In the genomic region with DNA sequence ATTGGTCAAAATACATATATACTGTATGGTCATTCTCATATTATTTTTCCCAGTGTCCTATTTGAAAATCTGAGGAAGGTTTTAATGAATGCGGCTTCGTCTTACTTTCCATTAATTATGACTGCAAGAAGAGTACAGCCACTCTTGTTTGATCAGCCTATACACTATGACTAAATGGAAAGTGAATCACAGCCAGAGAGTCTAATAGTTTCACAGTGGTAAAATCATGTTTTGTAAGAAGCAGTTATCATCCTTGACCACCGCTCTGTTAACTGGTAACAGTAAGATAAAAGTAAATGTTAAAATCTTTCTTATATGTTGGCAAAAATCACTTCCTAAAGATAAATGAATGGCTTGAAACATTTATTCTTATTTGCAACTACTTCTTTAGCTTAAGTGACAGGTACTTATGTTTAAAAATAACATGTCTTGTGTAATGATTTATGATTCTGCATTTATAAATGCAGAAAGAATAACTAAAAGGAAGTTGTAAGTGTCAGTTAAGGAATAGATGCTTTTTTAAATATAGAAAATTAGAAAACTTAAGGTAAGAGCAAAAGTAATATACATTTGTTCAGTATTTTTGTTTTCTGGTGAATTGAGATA, we compare ENCODE assay signal across 11 cellular contexts. TPM values are rescaled to one million over a fixed set of nuclear protein-coding genes. Genes with fewer than 3 reads are reported as not detected.
DNase-seq lines count a peak whose midpoint lies in the region; ATAC-seq and TF ChIP-seq lines count a peak whose summit lies in the region.
"Had no signal": no experiment of that assay in that cellular context is flagged by ENCODE, and none has a peak within 500 bp of the region (broad histone marks: within the 10 kb centered on the region; RNA-seq: fewer than 3 reads in every experiment).

No MANE protein-coding gene starts in this region.

- no peak for TF ChIP-seq POLR2A in transverse colon (IDR thresholded peaks at IDR 0.05)
- TF ChIP-seq POLR2A in vagina (IDR thresholded peaks at IDR 0.05), result no peak

- no peak overlapping the region for H3K4me3 ChIP-seq in left lung
- H3K4me3 ChIP-seq in transverse colon, result no peak overlapping the region
- H3K4me3 ChIP-seq in vagina, result no peak overlapping the region

- ATAC-seq in GM18858 (IDR thresholded peaks at IDR 0.05; ENCODE audit: unreplicated experiment) (peak; percentile 53), HG02623 (IDR thresholded peaks at IDR 0.05; ENCODE audit: unreplicated experiment) (peak; percentile 49), left lung (peak; percentile 57), left ventricle myocardium superior (no peak), sciatic nerve (no peak)
- ATAC-seq: effector memory CD8-positive, alpha-beta T cell had no signal

- no peak for TF ChIP-seq CTCF in RWPE1 (conservative IDR thresholded peaks at IDR 0.05; ENCODE audit: low read depth)
- no peak for TF ChIP-seq CTCF in left lung (IDR thresholded peaks at IDR 0.05)
- TF ChIP-seq CTCF in transverse colon (IDR thresholded peaks at IDR 0.05), result no peak
- TF ChIP-seq CTCF in vagina (IDR thresholded peaks at IDR 0.05), result no peak

- no peak overlapping the region for H3K27ac ChIP-seq in RWPE1
- H3K27ac ChIP-seq in left lung, result peak overlapping the region in 1 of 2 donors; percentile 19
- no peak overlapping the region for H3K27ac ChIP-seq in transverse colon
- H3K27ac ChIP-seq in vagina, result no peak overlapping the region

- POLR2A ChIA-PET in RWPE1 (lab: Yijun Ruan, JAX; ENCODE audit: low non-redundant PET), result no interaction called here

- TF ChIP-seq EP300 in transverse colon (IDR thresholded peaks at IDR 0.05; ENCODE audit: low read depth), result no peak

- in situ Hi-C loops in transverse colon (cut with MboI; ENCODE audit: low pct_ligation_motif_present in 1 of 4, low pct_unique_long_range_greater_than_20kb in 1 of 4, low sequenced_read_pairs in 3 of 4), result no loop called here

- WGBS in transverse colon (ENCODE audit: low coverage in 1 of 2), 2 donors, result 88 to 91% methylated on average over 3 of the region's 3 CpGs

- DNase-seq in RWPE1 (ENCODE audit: low spot score) (peak; percentile 67), left lung (no peak), transverse colon (no peak), left ventricle myocardium superior (no peak), vagina (ENCODE audit: extremely low spot score in 2 of 2) (no peak), sciatic nerve (ENCODE audit: low spot score) (no peak)
- DNase-seq: activated B cell treated with CpG ODN at 0.5 μM for 24 hours; effector memory CD8-positive, alpha-beta T cell; NCI-H1417 treated with DMSO at 0.1 percent for 48 hours had no signal

- H3K27me3 ChIP-seq in left lung (no peaks in the 10 kb centered on the region), transverse colon (no peaks in the 10 kb centered on the region), vagina (no peaks in the 10 kb centered on the region)

- H3K9me3 ChIP-seq in left lung (no peaks in the 10 kb centered on the region), transverse colon (no peaks in the 10 kb centered on the region), vagina (no peaks in the 10 kb centered on the region)

- intact Hi-C loops in left lung (cut with DNase I) (no loop called here), transverse colon (cut with DNase I; ENCODE audit: low total_unique reads) (no loop called here), left ventricle myocardium superior (cut with micrococcal nuclease) (no loop called here), vagina (cut with DNase I) (no loop called here), sciatic nerve (cut with DNase I) (no loop called here)

- H3K36me3 ChIP-seq in left lung (no peaks in the 10 kb centered on the region), transverse colon (no peaks in the 10 kb centered on the region), vagina (no peaks in the 10 kb centered on the region)

- CTCF ChIA-PET in RWPE1 (lab: Yijun Ruan, JAX), result interaction anchor here (0.6 kb wide), 1 partner anchor 10 kb away, joined by 3 read pairs; no protein-coding TSS in a partner anchor

- H3K4me1 ChIP-seq in left lung (peaks cover 0 to 34% of the 10 kb centered on the region in 2 donors), transverse colon (peaks cover 4 to 48% (median 25%) of the 10 kb centered on the region in 4 donors), vagina (peaks cover 25% of the 10 kb centered on the region)

RNA-seq across cellular contexts. Expression of gene GALNT7, which starts 13.3 kb away (rescaled TPM):
- total RNA-seq in left lung (10 to 100 TPM; 25.2 to 27.5 TPM), transverse colon (100 to 1,000 TPM in 2 of 4 donors, 10 to 100 TPM in 2; 31.4 to 124 (median 105) TPM), left ventricle myocardium superior (4.6 TPM), vagina (9.1 TPM), sciatic nerve (18.2 TPM)

Comparison
In these comparisons a context has a peak if more than half of its experiments do, and no peak if none do; other contexts are left out.
1. ATAC-seq: peak in GM18858 (single experiment), HG02623 (single experiment) and left lung (single experiment); none in left ventricle myocardium superior (single experiment) and sciatic nerve (single experiment).